ENCODE assay signal across 17 cellular contexts in genomic region chr4:77220841-77221613, GRCh38.
DNase-seq lines count a peak whose midpoint lies in the region; ATAC-seq and TF ChIP-seq lines count a peak whose summit lies in the region.
"Had no signal": no experiment of that assay in that cellular context is flagged by ENCODE, and none has a peak within 500 bp of the region (broad histone marks: within the 10 kb centered on the region; RNA-seq: fewer than 3 reads in every experiment).

No MANE protein-coding gene starts in this region.

- no peaks in the 10 kb centered on the region for H3K9me3 ChIP-seq in right atrium auricular region
- H3K9me3 ChIP-seq: HAP-1, pancreas had no signal

- no peaks in the 10 kb centered on the region for H3K36me3 ChIP-seq in right atrium auricular region
- H3K36me3 ChIP-seq: HAP-1, pancreas had no signal

- H3K4me3 ChIP-seq in right atrium auricular region: no peak overlapping the region
- H3K4me3 ChIP-seq: HAP-1, pancreas had no signal

- H3K27ac ChIP-seq in right atrium auricular region: peak overlapping the region in 1 of 2 donors; percentile 17
- H3K27ac ChIP-seq: pancreas had no signal

- ATAC-seq in left lobe of liver (no peak), GM18870 (IDR thresholded peaks at IDR 0.05; ENCODE audit: unreplicated experiment) (no peak), HG02571 (IDR thresholded peaks at IDR 0.05; ENCODE audit: unreplicated experiment) (no peak)
- ATAC-seq: activated naive CD8-positive, alpha-beta T cell treated with anti-CD3 and anti-CD28 coated beads, Interleukin-2, amount 50 U/mL, for 24 hours; T-helper 17 cell had no signal

- TF ChIP-seq CTCF in right atrium auricular region (IDR thresholded peaks at IDR 0.05): no peak

- H3K4me1 ChIP-seq in right atrium auricular region: peaks cover 0 to 6% of the 10 kb centered on the region in 2 donors
- H3K4me1 ChIP-seq: HAP-1, pancreas had no signal

- DNase-seq in AG08395 (ENCODE audit: low spot score) (peak; percentile 23), M059J (ENCODE audit: low read depth) (peak; percentile 16), astrocyte of the hippocampus (ENCODE audit: low read depth, low spot score) (peak; percentile 51), right atrium auricular region (ENCODE audit: low spot score) (peak; percentile 70), left lobe of liver (ENCODE audit: low spot score) (no peak)
- no peak for DNase-seq in effector CD8-positive, alpha-beta T cell (lab: John Stamatoyannopoulos, UW)
- DNase-seq: activated CD4-positive, alpha-beta T cell treated with anti-CD3 and anti-CD28 coated beads, Interleukin-2, amount 10 ng/mL, durations not matched to agents 24 days and 14 days; activated naive CD8-positive, alpha-beta T cell treated with anti-CD3 and anti-CD28 coated beads, Interleukin-2, amount 50 U/mL, for 24 hours; activated T-cell treated with anti-CD3 and anti-CD28 coated beads, Interleukin-2, amount 50 U/mL, for 24 hours; NCI-H1436 treated with DMSO at 0.1 percent for 48 hours; NCI-H82; pancreas; stimulated activated CD4-positive, alpha-beta T cell treated with anti-CD3 and anti-CD28 coated beads, Interleukin-12 subunit alpha, Interleukin-12 subunit beta, amount 100 ng/mL, for 4 hours; T-helper 17 cell had no signal

- H3K27me3 ChIP-seq in right atrium auricular region: no peaks in the 10 kb centered on the region

Comparison
In these comparisons a context has a peak if more than half of its experiments do, and no peak if none do; other contexts are left out.
1. DNase-seq: peak in AG08395 (single experiment), M059J (single experiment), astrocyte of the hippocampus (single experiment) and right atrium auricular region (single experiment); none in left lobe of liver (single experiment) and effector CD8-positive, alpha-beta T cell (single experiment).